Comparison of ENCODE assay signal across 9 cellular contexts in the genomic region with DNA sequence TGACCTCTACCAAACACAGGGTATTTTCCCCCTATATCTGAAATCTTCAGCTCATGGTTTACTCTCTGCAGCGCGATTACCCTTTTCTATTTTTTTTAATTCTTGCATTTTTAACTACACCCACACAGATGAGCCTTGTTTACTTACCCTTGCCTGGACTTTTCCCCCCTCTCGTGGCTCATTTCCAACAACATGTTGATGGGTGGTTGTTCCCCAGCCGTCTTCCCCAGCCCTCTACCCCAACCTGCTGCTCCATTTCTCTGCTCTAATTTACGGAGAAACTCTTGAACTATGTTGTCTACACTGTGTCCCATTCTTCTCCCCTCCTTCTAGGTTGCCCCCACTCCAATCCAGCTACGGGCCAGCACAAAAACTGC. TPM values are rescaled to one million over a fixed set of nuclear protein-coding genes. Genes with fewer than 3 reads are reported as not detected.
A peak's percentile ranks its signal among the peaks of the same experiment; 100 is the strongest.
DNase-seq lines count a peak whose midpoint lies in the region; ATAC-seq and TF ChIP-seq lines count a peak whose summit lies in the region.
"Had no signal": no experiment of that assay in that cellular context is flagged by ENCODE, and none has a peak within 500 bp of the region (broad histone marks: within the 10 kb centered on the region; RNA-seq: fewer than 3 reads in every experiment).

No MANE protein-coding gene starts in this region.

- no peak overlapping the region for H3K27ac ChIP-seq in ectodermal cell (ENCODE audit: insufficient read depth, low read depth, low read length, poor library complexity, severe bottlenecking)
- H3K27ac ChIP-seq: KMS-11 had no signal

- DNase-seq in AG04449 (ENCODE audit: low read depth, low spot score), result no peak
- DNase-seq in mucosa of gallbladder (ENCODE audit: low spot score), result peak; percentile 12
- DNase-seq in SIG-M5 (lab: John Stamatoyannopoulos, UW), result no peak
- DNase-seq in HuH-7 (ENCODE audit: low spot score), result no peak
- DNase-seq in COLO829 (ENCODE audit: low spot score), result no peak

- H3K4me3 ChIP-seq in AG04449 (ENCODE audit: low read depth, low read length), result peak overlapping the region; percentile 87
- H3K4me3 ChIP-seq in ectodermal cell (ENCODE audit: insufficient read depth, low read depth, low read length), result peak overlapping the region; percentile 64

- ATAC-seq in HG02763 (IDR thresholded peaks at IDR 0.05; ENCODE audit: unreplicated experiment) (peak; percentile 14), esophagus mucosa (no peak)

- H3K4me1 ChIP-seq in ectodermal cell (ENCODE audit: control insufficient read depth, insufficient read depth, low read length), result peaks cover 3% of the 10 kb centered on the region

- peaks cover 22% of the 10 kb centered on the region for H3K36me3 ChIP-seq in ectodermal cell (ENCODE audit: control insufficient read depth, insufficient read depth, low read length)

- 53% methylated on average over 6 of the region's 6 CpGs for WGBS in ectodermal cell, 2 experiments

- H3K27me3 ChIP-seq in ectodermal cell (ENCODE audit: control insufficient read depth, insufficient read depth, low read length, poor library complexity, severe bottlenecking), result no peaks in the 10 kb centered on the region

- CTCF ChIA-PET in AG04449 (lab: Yijun Ruan, JAX), result interaction anchor here (1.3 kb wide), 1 partner anchor 136 kb away, joined by 3 read pairs; no protein-coding TSS in a partner anchor

- no peak for TF ChIP-seq CTCF in AG04449 (IDR thresholded peaks at IDR 0.05; ENCODE audit: insufficient read depth, low read length, missing control alignments)

- H3K9me3 ChIP-seq in ectodermal cell (ENCODE audit: control insufficient read depth, low read length), result peaks cover 3% of the 10 kb centered on the region

- POLR2A ChIA-PET in AG04449 (lab: Yijun Ruan, JAX), result interaction anchor here (0.6 to 2.0 kb wide), 4 partner anchors 8 to 653 kb away, joined by 3 to 29 read pairs (median 4); a partner anchor contains a TSS

RNA-seq across cellular contexts. Expression of a gene that starts 0.7 kb away (rescaled TPM):
- 7.1 TPM for polyA plus RNA-seq in ectodermal cell (2013, experiment 1 of 4)
- polyA plus RNA-seq in ectodermal cell (2013, experiment 2 of 4), result 9.8 TPM
- polyA plus RNA-seq in ectodermal cell (2013, experiment 3 of 4), result 5.8 TPM
- polyA plus RNA-seq in ectodermal cell (2013, experiment 4 of 4), result 6.4 TPM
- total RNA-seq in mucosa of gallbladder (8.7 TPM), esophagus mucosa (4.9 TPM)

RNA-seq across cellular contexts. Expression of a gene that starts 13.2 kb away (rescaled TPM):
- 10.1 TPM for polyA plus RNA-seq in ectodermal cell (2013, experiment 1 of 4)
- polyA plus RNA-seq in ectodermal cell (2013, experiment 2 of 4), result 12.5 TPM
- polyA plus RNA-seq in ectodermal cell (2013, experiment 3 of 4), result 9.9 TPM
- polyA plus RNA-seq in ectodermal cell (2013, experiment 4 of 4), result 10.4 TPM
- 8.2 TPM for total RNA-seq in mucosa of gallbladder
- total RNA-seq in esophagus mucosa, result 3.0 TPM
